ENCODE assay signal across 8 cellular contexts in genomic region chr11:61446211-61446651, GRCh38. TPM values are rescaled to one million over a fixed set of nuclear protein-coding genes. Genes with fewer than 3 reads are reported as not detected.
DNase-seq lines count a peak whose midpoint lies in the region; ATAC-seq and TF ChIP-seq lines count a peak whose summit lies in the region.

No MANE protein-coding gene starts in this region.

- peak; percentile 89 for TF ChIP-seq CTCF in RWPE1 (conservative IDR thresholded peaks at IDR 0.05; ENCODE audit: low read depth)

- CTCF ChIA-PET in RWPE1 (lab: Yijun Ruan, JAX), result interaction anchor here (0.5 to 3.6 kb wide), 31 partner anchors 9 to 440 kb away, joined by 3 to 29 read pairs (median 4); partner anchors contain the start of genes LRRC10B and SYT7

- POLR2A ChIA-PET in RWPE1 (lab: Yijun Ruan, JAX; ENCODE audit: low non-redundant PET), result no interaction called here

- ATAC-seq in GM19035 (IDR thresholded peaks at IDR 0.05; ENCODE audit: unreplicated experiment), result peak; percentile 56

- H3K27ac ChIP-seq in RWPE1, result peak overlapping the region; percentile 57

- peak; percentile 95 for DNase-seq in AG08395 (ENCODE audit: low spot score)
- DNase-seq in M059J (ENCODE audit: low read depth), result peak; percentile 89
- DNase-seq in RWPE1 (ENCODE audit: low spot score), result peak; percentile 87
- peak; percentile 90 for DNase-seq in activated effector memory CD4-positive, alpha-beta T cell treated with anti-CD3 and anti-CD28 coated beads, Interleukin-2, amount 50 U/mL, for 16 hours
- DNase-seq in foreskin melanocyte, result peak; percentile 95
- peak; percentile 91 for DNase-seq in non-pigmented ciliary epithelial cell (ENCODE audit: low read depth)
- peak; percentile 95 for DNase-seq in stromal cell of bone marrow (ENCODE audit: low read depth)

RNA-seq across cellular contexts. Expression of gene SDHAF2, which starts 16.3 kb away (rescaled TPM):
- total RNA-seq in M059J (2014; rRNA removed; shearing (Covaris generic)), result 39.9 and 99.0 TPM in 2 replicates

RNA-seq across cellular contexts. Expression of gene CPSF7, which starts 16.5 kb away (rescaled TPM):
- total RNA-seq in M059J (2014; rRNA removed; shearing (Covaris generic)), result 53.8 and 59.7 TPM in 2 replicates

RNA-seq across cellular contexts. Expression of gene TMEM216, which starts 53.8 kb away (rescaled TPM):
- 25.1 and 38.4 TPM in 2 replicates for total RNA-seq in M059J (2014; rRNA removed; shearing (Covaris generic))

Comparison
In these comparisons a context has a peak if more than half of its experiments do, and no peak if none do; other contexts are left out.
1. Peak in every context shown above with its lines: DNase-seq, ATAC-seq and H3K27ac ChIP-seq.